ENCODE assay signal across 1 cellular context in genomic region chr16:66469291-66469931, GRCh38.
TF ChIP-seq lines count a peak whose summit lies in the region.

No MANE protein-coding gene starts in this region.

TF ChIP-seq in HepG2, 621 proteins besides CTCF, POLR2A, EP300 and RAD21 (continued from another document):
- TF ChIP-seq PRDM4 (CRISPR knock-in tag; IDR thresholded peaks at IDR 0.05; ENCODE audit: borderline replicate concordance), result no peak
- no peak for TF ChIP-seq SRY (CRISPR knock-in tag; IDR thresholded peaks at IDR 0.05)
